In the genomic region with DNA sequence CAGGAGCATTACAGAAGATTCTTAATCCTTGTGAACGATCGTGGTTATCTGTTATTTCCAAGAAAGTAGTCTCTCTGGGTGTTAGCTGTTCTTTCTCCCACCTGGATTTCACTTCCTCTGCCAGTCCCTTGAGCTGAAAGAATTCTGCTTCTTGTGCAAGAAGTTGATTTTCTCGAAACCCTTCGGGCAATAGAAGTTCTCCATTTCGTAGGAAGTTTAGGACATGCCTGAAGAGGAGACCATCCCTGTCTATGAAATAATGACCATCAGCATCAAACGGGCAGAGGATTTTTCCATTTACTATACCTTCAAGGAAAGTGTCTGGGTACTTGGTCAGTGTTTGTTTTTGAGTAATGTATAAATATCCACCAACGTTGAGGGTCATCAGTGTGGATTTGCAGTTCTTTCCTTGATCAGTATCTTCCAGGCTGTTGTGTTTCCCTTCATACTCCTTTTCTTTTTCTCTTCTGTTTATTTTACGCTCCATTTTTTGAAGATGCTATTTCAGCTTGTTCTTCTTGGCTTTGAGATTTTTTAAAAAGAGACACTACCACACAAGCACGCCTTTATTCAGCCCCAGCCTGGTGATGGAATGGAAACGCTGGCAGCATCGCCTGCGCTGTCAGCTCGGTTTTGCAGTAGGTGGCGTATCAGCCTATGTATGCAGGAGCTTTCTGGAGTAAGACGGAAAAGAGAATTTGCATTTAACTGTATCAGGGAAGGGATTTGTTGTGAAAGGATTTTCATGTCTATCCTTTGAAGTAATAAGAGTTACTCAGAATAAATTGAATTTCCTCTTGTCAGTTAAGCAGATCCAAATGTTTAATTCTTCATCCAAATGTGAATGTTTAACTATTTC, we compare ENCODE assay signal across 2 cellular contexts.
TF ChIP-seq lines count a peak whose summit lies in the region.

No MANE protein-coding gene starts in this region.

TF ChIP-seq in HCT116, 20 proteins besides CTCF, POLR2A, EP300 and RAD21:
- TF ChIP-seq EZH2phosphoT487 (IDR thresholded peaks at IDR 0.05; ENCODE audit: borderline replicate concordance) (no peak), CBX3 (IDR thresholded peaks at IDR 0.05; ENCODE audit: low read depth) (no peak), ZFX (IDR thresholded peaks at IDR 0.05) (no peak), POLR2AphosphoS5 (IDR thresholded peaks at IDR 0.05; ENCODE audit: low read depth, low read length) (no peak), ZNF274 (IDR thresholded peaks at IDR 0.05; ENCODE audit: low read depth, low read length) (no peak), FOSL1 (IDR thresholded peaks at IDR 0.05; ENCODE audit: low read depth) (no peak), ELF1 (IDR thresholded peaks at IDR 0.05; ENCODE audit: borderline replicate concordance, low read depth) (no peak), CEBPB (IDR thresholded peaks at IDR 0.05; ENCODE audit: low read depth) (no peak), EZH2 (IDR thresholded peaks at IDR 0.05) (no peak), TCF7L2 (IDR thresholded peaks at IDR 0.05; ENCODE audit: borderline replicate concordance, extremely low read depth, insufficient read depth, insufficient read length) (no peak), SIN3A (IDR thresholded peaks at IDR 0.05; ENCODE audit: low read depth) (no peak), SRF (IDR thresholded peaks at IDR 0.05; ENCODE audit: low read depth) (no peak), JUND (IDR thresholded peaks at IDR 0.05) (no peak)
- TF ChIP-seq, protein P1, sequence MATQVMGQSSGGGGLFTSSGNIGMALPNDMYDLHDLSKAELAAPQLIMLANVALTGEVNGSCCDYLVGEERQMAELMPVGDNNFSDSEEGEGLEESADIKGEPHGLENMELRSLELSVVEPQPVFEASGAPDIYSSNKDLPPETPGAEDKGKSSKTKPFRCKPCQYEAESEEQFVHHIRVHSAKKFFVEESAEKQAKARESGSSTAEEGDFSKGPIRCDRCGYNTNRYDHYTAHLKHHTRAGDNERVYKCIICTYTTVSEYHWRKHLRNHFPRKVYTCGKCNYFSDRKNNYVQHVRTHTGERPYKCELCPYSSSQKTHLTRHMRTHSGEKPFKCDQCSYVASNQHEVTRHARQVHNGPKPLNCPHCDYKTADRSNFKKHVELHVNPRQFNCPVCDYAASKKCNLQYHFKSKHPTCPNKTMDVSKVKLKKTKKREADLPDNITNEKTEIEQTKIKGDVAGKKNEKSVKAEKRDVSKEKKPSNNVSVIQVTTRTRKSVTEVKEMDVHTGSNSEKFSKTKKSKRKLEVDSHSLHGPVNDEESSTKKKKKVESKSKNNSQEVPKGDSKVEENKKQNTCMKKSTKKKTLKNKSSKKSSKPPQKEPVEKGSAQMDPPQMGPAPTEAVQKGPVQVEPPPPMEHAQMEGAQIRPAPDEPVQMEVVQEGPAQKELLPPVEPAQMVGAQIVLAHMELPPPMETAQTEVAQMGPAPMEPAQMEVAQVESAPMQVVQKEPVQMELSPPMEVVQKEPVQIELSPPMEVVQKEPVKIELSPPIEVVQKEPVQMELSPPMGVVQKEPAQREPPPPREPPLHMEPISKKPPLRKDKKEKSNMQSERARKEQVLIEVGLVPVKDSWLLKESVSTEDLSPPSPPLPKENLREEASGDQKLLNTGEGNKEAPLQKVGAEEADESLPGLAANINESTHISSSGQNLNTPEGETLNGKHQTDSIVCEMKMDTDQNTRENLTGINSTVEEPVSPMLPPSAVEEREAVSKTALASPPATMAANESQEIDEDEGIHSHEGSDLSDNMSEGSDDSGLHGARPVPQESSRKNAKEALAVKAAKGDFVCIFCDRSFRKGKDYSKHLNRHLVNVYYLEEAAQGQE (IDR thresholded peaks at IDR 0.05; ENCODE audit: low read depth) = no peak
- TF ChIP-seq, protein P2, sequence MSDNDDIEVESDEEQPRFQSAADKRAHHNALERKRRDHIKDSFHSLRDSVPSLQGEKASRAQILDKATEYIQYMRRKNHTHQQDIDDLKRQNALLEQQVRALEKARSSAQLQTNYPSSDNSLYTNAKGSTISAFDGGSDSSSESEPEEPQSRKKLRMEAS (IDR thresholded peaks at IDR 0.05) = no peak
- TF ChIP-seq, protein P3, sequence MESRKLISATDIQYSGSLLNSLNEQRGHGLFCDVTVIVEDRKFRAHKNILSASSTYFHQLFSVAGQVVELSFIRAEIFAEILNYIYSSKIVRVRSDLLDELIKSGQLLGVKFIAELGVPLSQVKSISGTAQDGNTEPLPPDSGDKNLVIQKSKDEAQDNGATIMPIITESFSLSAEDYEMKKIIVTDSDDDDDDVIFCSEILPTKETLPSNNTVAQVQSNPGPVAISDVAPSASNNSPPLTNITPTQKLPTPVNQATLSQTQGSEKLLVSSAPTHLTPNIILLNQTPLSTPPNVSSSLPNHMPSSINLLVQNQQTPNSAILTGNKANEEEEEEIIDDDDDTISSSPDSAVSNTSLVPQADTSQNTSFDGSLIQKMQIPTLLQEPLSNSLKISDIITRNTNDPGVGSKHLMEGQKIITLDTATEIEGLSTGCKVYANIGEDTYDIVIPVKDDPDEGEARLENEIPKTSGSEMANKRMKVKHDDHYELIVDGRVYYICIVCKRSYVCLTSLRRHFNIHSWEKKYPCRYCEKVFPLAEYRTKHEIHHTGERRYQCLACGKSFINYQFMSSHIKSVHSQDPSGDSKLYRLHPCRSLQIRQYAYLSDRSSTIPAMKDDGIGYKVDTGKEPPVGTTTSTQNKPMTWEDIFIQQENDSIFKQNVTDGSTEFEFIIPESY (IDR thresholded peaks at IDR 0.05; ENCODE audit: extremely low read depth, insufficient replicate concordance, low read length) = no peak

TF ChIP-seq in K562, 482 proteins besides CTCF, POLR2A, EP300 and RAD21:
- TF ChIP-seq, protein P4, sequence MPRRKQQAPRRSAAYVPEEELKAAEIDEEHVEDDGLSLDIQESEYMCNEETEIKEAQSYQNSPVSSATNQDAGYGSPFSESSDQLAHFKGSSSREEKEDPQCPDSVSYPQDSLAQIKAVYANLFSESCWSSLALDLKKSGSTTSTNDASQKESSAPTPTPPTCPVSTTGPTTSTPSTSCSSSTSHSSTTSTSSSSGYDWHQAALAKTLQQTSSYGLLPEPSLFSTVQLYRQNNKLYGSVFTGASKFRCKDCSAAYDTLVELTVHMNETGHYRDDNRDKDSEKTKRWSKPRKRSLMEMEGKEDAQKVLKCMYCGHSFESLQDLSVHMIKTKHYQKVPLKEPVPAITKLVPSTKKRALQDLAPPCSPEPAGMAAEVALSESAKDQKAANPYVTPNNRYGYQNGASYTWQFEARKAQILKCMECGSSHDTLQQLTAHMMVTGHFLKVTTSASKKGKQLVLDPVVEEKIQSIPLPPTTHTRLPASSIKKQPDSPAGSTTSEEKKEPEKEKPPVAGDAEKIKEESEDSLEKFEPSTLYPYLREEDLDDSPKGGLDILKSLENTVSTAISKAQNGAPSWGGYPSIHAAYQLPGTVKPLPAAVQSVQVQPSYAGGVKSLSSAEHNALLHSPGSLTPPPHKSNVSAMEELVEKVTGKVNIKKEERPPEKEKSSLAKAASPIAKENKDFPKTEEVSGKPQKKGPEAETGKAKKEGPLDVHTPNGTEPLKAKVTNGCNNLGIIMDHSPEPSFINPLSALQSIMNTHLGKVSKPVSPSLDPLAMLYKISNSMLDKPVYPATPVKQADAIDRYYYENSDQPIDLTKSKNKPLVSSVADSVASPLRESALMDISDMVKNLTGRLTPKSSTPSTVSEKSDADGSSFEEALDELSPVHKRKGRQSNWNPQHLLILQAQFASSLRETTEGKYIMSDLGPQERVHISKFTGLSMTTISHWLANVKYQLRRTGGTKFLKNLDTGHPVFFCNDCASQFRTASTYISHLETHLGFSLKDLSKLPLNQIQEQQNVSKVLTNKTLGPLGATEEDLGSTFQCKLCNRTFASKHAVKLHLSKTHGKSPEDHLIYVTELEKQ (CRISPR knock-in tag; IDR thresholded peaks at IDR 0.05) = no peak
- TF ChIP-seq, protein P5, sequence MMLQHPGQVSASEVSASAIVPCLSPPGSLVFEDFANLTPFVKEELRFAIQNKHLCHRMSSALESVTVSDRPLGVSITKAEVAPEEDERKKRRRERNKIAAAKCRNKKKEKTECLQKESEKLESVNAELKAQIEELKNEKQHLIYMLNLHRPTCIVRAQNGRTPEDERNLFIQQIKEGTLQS (IDR thresholded peaks at IDR 0.05) = no peak
- TF ChIP-seq, protein P5 (CRISPR knock-in tag; conservative IDR thresholded peaks at IDR 0.05) = no peak
- TF ChIP-seq CBFA2T2 (conservative IDR thresholded peaks at IDR 0.05) (no peak), SPI1 (IDR thresholded peaks at IDR 0.05; ENCODE audit: borderline replicate concordance, low read depth, low read length) (0 out of 2 replicates have a peak, but pooled peaks have one; percentile 2)
